1 cellular context compared by ENCODE assay signal in genomic region chr19:47050562-47050961, GRCh38. TPM values are rescaled to one million over a fixed set of nuclear protein-coding genes. Genes with fewer than 3 reads are reported as not detected.
"Had no signal": no experiment of that assay in that cellular context is flagged by ENCODE, and none has a peak within 500 bp of the region (broad histone marks: within the 10 kb centered on the region; RNA-seq: fewer than 3 reads in every experiment).

No MANE protein-coding gene starts in this region.

RNA-seq across cellular contexts. Expression of gene NPAS1, which starts 30.9 kb away (rescaled TPM):
- total RNA-seq: lung microvascular endothelial cell had no signal
